Comparison of ENCODE assay signal across 12 cellular contexts in the genomic region with DNA sequence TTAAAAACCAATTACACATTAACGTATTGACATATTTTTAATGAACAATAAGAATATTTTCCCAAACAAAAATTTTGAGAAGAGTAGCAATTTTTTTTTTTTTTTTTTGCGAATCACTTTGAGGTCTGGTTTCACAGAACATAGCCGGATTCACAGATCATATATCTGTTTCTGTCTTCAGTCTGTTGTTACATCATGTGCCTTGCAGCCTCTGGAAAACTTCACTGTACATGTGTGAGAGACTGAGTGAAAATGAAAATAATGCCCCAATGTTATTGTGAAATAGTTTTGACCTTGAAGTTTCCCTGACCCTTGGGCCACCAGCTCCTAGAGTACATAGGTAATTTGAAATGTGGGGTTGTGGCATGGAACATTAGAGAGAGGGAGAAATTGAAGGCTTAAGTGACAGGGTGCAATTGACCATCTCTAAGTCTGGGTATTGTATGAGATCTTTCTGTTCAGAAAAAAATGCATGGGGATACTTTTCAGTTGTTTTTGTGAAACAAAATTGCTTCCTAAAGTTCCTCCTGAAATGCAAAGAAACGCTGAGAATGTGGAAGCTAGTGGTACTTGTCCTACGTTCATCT. TPM values are rescaled to one million over a fixed set of nuclear protein-coding genes. Genes with fewer than 3 reads are reported as not detected.
DNase-seq lines count a peak whose midpoint lies in the region; ATAC-seq and TF ChIP-seq lines count a peak whose summit lies in the region.
"Had no signal": no experiment of that assay in that cellular context is flagged by ENCODE, and none has a peak within 500 bp of the region (broad histone marks: within the 10 kb centered on the region; RNA-seq: fewer than 3 reads in every experiment).

No MANE protein-coding gene starts in this region.

- H3K79me2 ChIP-seq in Loucy (ENCODE audit: insufficient read depth, low read length) = peaks cover 82% of the 10 kb centered on the region

- ATAC-seq in GM21381 (IDR thresholded peaks at IDR 0.05; ENCODE audit: unreplicated experiment) (peak; percentile 30), HG03159 (IDR thresholded peaks at IDR 0.05; ENCODE audit: unreplicated experiment) (no peak)

- H3K9ac ChIP-seq in Loucy (ENCODE audit: low read depth, low read length, poor library complexity, severe bottlenecking) = peak overlapping the region; percentile 62

- H3K27me3 ChIP-seq in Loucy (ENCODE audit: insufficient read depth, low read length, poor library complexity, severe bottlenecking) = no peaks in the 10 kb centered on the region
- H3K27me3 ChIP-seq in MG63 = no peaks in the 10 kb centered on the region
- H3K27me3 ChIP-seq in testis = no peaks in the 10 kb centered on the region

- DNase-seq in CD14-positive monocyte (ENCODE audit: low spot score) (no peak), fibroblast of the aortic adventitia (ENCODE audit: low read depth) (peak; percentile 24), MG63 (no peak), testis (no peak), Ammon's horn (ENCODE audit: low spot score) (no peak)
- DNase-seq: activated CD4-positive, CD25-positive, alpha-beta regulatory T cell; PC-9 had no signal

- no peak overlapping the region for H2AFZ ChIP-seq in Loucy (ENCODE audit: low read length)
- H2AFZ ChIP-seq: PC-9 had no signal

- no peak overlapping the region for H3K27ac ChIP-seq in testis
- H3K27ac ChIP-seq: C4-2B, PC-9 had no signal

- no peaks in the 10 kb centered on the region for H3K9me2 ChIP-seq in Loucy (replicated peaks; ENCODE audit: low read depth, low read length)

- peaks cover 0 to 2% (median 0%) of the 10 kb centered on the region in 3 donors for H3K27me3 Mint-ChIP-seq in CD14-positive monocyte (ENCODE audit: low read depth in 3 of 3)
- H3K27me3 Mint-ChIP-seq: activated naive CD4-positive, alpha-beta T cell treated with anti-CD3 and anti-CD28 coated beads, Interleukin-2, amount 50 U/mL, for 24 hours had no signal

- H3K9me3 Mint-ChIP-seq in CD14-positive monocyte = peaks cover 0 to 2% (median 0%) of the 10 kb centered on the region in 7 donors
- H3K9me3 Mint-ChIP-seq: activated naive CD4-positive, alpha-beta T cell treated with anti-CD3 and anti-CD28 coated beads, Interleukin-2, amount 50 U/mL, for 24 hours had no signal

- peaks cover 27 to 30% of the 10 kb centered on the region in 2 donors for H3K36me3 Mint-ChIP-seq in CD14-positive monocyte

- peak overlapping the region; percentile 54 to 89 (median 82) for H3K27ac Mint-ChIP-seq in CD14-positive monocyte
- H3K27ac Mint-ChIP-seq: activated naive CD4-positive, alpha-beta T cell treated with anti-CD3 and anti-CD28 coated beads, Interleukin-2, amount 50 U/mL, for 24 hours had no signal

- WGBS in testis, 2 donors = 39 to 48% methylated on average over 5 of the region's 5 CpGs

- H4K20me1 ChIP-seq in Loucy (ENCODE audit: insufficient read depth, low read length, poor library complexity, severe bottlenecking) = peaks cover 12% of the 10 kb centered on the region

- H3K4me1 ChIP-seq in Loucy (ENCODE audit: insufficient read depth, low read length, poor library complexity, severe bottlenecking) = peaks cover 59% of the 10 kb centered on the region
- H3K4me1 ChIP-seq in testis = peaks cover 48% of the 10 kb centered on the region

- peaks cover 64% of the 10 kb centered on the region for H3K4me1 Mint-ChIP-seq in CD14-positive monocyte

- H3K4me2 ChIP-seq in Loucy (ENCODE audit: low read depth, low read length, poor library complexity, severe bottlenecking) = peak overlapping the region; percentile 94
- H3K4me2 ChIP-seq: PC-9 had no signal

- H3K4me3 ChIP-seq in Loucy (ENCODE audit: low read length, poor library complexity, severe bottlenecking) (peak overlapping the region; percentile 52), fibroblast of the aortic adventitia (ENCODE audit: low read depth, low read length) (no peak overlapping the region), MG63 (no peak overlapping the region), testis (no peak overlapping the region)
- H3K4me3 ChIP-seq: PC-9 had no signal

- TF ChIP-seq CTCF in CD14-positive monocyte (IDR thresholded peaks at IDR 0.05) (no peak), Loucy (conservative IDR thresholded peaks at IDR 0.05; ENCODE audit: low read length) (no peak), fibroblast of the aortic adventitia (IDR thresholded peaks at IDR 0.05; ENCODE audit: insufficient read depth, low read length) (no peak), testis (IDR thresholded peaks at IDR 0.05) (no peak)

- H3K36me3 ChIP-seq in Loucy (ENCODE audit: insufficient read depth, low read length) = no peaks in the 10 kb centered on the region; the same call in 1 of the 2 replicates
- no peaks in the 10 kb centered on the region for H3K36me3 ChIP-seq in MG63
- H3K36me3 ChIP-seq in testis (ENCODE audit: low read depth, missing control alignments) = no peaks in the 10 kb centered on the region

- peak overlapping the region in 1 of 2 donors; percentile 56 for H3K4me3 Mint-ChIP-seq in CD14-positive monocyte

- H3K9me3 ChIP-seq in Loucy (ENCODE audit: insufficient read depth, low read depth, low read length) = no peaks in the 10 kb centered on the region
- no peaks in the 10 kb centered on the region for H3K9me3 ChIP-seq in MG63
- no peaks in the 10 kb centered on the region for H3K9me3 ChIP-seq in testis

- peaks cover 4% of the 10 kb centered on the region; the same call in 1 of the 2 replicates for H3F3A ChIP-seq in Loucy (ENCODE audit: low read depth)

- intact Hi-C loops in CD14-positive monocyte (cut with micrococcal nuclease) (no loop called here), testis (cut with DNase I; ENCODE audit: low total_unique reads) (no loop called here)

- no peak for TF ChIP-seq POLR2A in testis (IDR thresholded peaks at IDR 0.05)

RNA-seq across cellular contexts. Expression of a gene that starts 14.0 kb away (rescaled TPM):
- polyA plus RNA-seq in CD14-positive monocyte (1 to 10 TPM; 3.2 to 7.1 TPM), testis (ENCODE audit: insufficient read depth, low read depth, low replicate concordance) (26.5 TPM)
- total RNA-seq in fibroblast of the aortic adventitia (ENCODE audit: low replicate concordance) (8.9 and 52.4 TPM in 2 replicates), testis (100 to 1,000 TPM in 1 of 2 donors, 10 to 100 TPM in 1; 59.7 to 129 TPM)
- 1.7 and 10.4 TPM in 2 replicates for total RNA-seq in MG63 (2014; rRNA removed; shearing (Covaris generic); ENCODE audit: low replicate concordance)

RNA-seq across cellular contexts. Expression of a gene that starts 40.0 kb away (rescaled TPM):
- polyA plus RNA-seq in CD14-positive monocyte (10 to 100 TPM; 74.2 to 80.4 TPM), testis (ENCODE audit: insufficient read depth, low read depth, low replicate concordance) (18.8 TPM)
- total RNA-seq in fibroblast of the aortic adventitia (ENCODE audit: low replicate concordance) (43.3 and 45.6 TPM in 2 replicates), testis (10 to 100 TPM; 27.6 to 42.6 TPM)
- 29.7 and 37.1 TPM in 2 replicates for total RNA-seq in MG63 (2014; rRNA removed; shearing (Covaris generic); ENCODE audit: low replicate concordance)
